9 cellular contexts compared by ENCODE assay signal in genomic region chr14:67411375-67411774, GRCh38. TPM values are rescaled to one million over a fixed set of nuclear protein-coding genes. Genes with fewer than 3 reads are reported as not detected.
DNase-seq lines count a peak whose midpoint lies in the region; ATAC-seq and TF ChIP-seq lines count a peak whose summit lies in the region.
"Had no signal": no experiment of that assay in that cellular context is flagged by ENCODE, and none has a peak within 500 bp of the region (broad histone marks: within the 10 kb centered on the region; RNA-seq: fewer than 3 reads in every experiment).

No MANE protein-coding gene starts in this region.

- no peak overlapping the region for H2BK15ac ChIP-seq in mesenchymal stem cell (ENCODE audit: low read depth, poor library complexity, severe bottlenecking)

- H2BK12ac ChIP-seq in mesenchymal stem cell (ENCODE audit: low read length in 2 of 2) = no peak overlapping the region

- H3K9ac ChIP-seq in colonic mucosa (ENCODE audit: low read depth in 2 of 2, low read length in 2 of 2) = peak overlapping the region; percentile 70 to 82
- peak overlapping the region; percentile 53 for H3K9ac ChIP-seq in mesenchymal stem cell (ENCODE audit: low read length)

- no peaks in the 10 kb centered on the region for H3K79me1 ChIP-seq in mesenchymal stem cell (replicated peaks; ENCODE audit: low read length, poor library complexity, severe bottlenecking)

- H4K8ac ChIP-seq in mesenchymal stem cell (ENCODE audit: low read length) = peak overlapping the region; percentile 19

- H3K27me3 ChIP-seq in right cardiac atrium (ENCODE audit: control insufficient read depth, insufficient read depth) (no peaks in the 10 kb centered on the region), colonic mucosa (no peaks in the 10 kb centered on the region), mesenchymal stem cell (ENCODE audit: control insufficient read depth in 1 of 2, insufficient read depth in 1 of 2, low read length in 2 of 2) (no peaks in the 10 kb centered on the region)

- peak overlapping the region; percentile 64 for H3K4me2 ChIP-seq in mesenchymal stem cell (ENCODE audit: low read length, poor library complexity, severe bottlenecking)

- H3K4me3 ChIP-seq in right cardiac atrium (ENCODE audit: low read length) (peak overlapping the region; percentile 23), colonic mucosa (peak overlapping the region; percentile 44), mesenchymal stem cell (ENCODE audit: insufficient read depth in 1 of 2, low read depth in 1 of 2, low read length in 2 of 2) (peak overlapping the region; percentile 65 to 74), urinary bladder (ENCODE audit: low read depth, low read length) (peak overlapping the region; percentile 28)

- no peaks in the 10 kb centered on the region for H3K9me3 ChIP-seq in right cardiac atrium (ENCODE audit: control insufficient read depth, low read length)
- no peaks in the 10 kb centered on the region for H3K9me3 ChIP-seq in colonic mucosa
- H3K9me3 ChIP-seq in mesenchymal stem cell (ENCODE audit: control insufficient read depth, low read length) = no peaks in the 10 kb centered on the region

- H3K27ac ChIP-seq in right cardiac atrium (ENCODE audit: low read length) = no peak overlapping the region
- H3K27ac ChIP-seq in colonic mucosa = peak overlapping the region; percentile 65
- no peak overlapping the region for H3K27ac ChIP-seq in mesenchymal stem cell (ENCODE audit: low read length, poor library complexity, severe bottlenecking)
- no peak overlapping the region for H3K27ac ChIP-seq in urinary bladder (ENCODE audit: low read depth)

- no peak overlapping the region for H3K4ac ChIP-seq in mesenchymal stem cell (ENCODE audit: low read depth in 1 of 2, low read length in 2 of 2)

- H3K14ac ChIP-seq in mesenchymal stem cell (ENCODE audit: low read length in 2 of 2) = no peak overlapping the region

- intact Hi-C loops in right cardiac atrium (cut with DNase I) = no loop called here
- intact Hi-C loops in cardiac septum (cut with DNase I) = no loop called here
- intact Hi-C loops in colonic mucosa (cut with DNase I) = no loop called here

- no peak overlapping the region for H2AFZ ChIP-seq in mesenchymal stem cell (ENCODE audit: low read depth, low read length)

- H2AK5ac ChIP-seq in mesenchymal stem cell (ENCODE audit: low read length, severe bottlenecking) = peak overlapping the region; percentile 39

- DNase-seq in right cardiac atrium = no peak
- DNase-seq in cardiac septum (ENCODE audit: low spot score) = no peak
- DNase-seq in colonic mucosa = no peak
- DNase-seq in mesenchymal stem cell = no peak
- no peak for DNase-seq in NCI-H1105 (lab: John Stamatoyannopoulos, UW)
- DNase-seq in stimulated activated CD4-positive, alpha-beta T cell treated with anti-CD3 and anti-CD28 coated beads, Interleukin-15, amount 100 ng/mL, for 24 hours = no peak

- TF ChIP-seq CTCF in colonic mucosa (IDR thresholded peaks at IDR 0.05) = no peak

- no peak overlapping the region for H4K91ac ChIP-seq in mesenchymal stem cell (ENCODE audit: low read length)

- H3K18ac ChIP-seq in mesenchymal stem cell (ENCODE audit: low read depth in 1 of 2, low read length in 2 of 2) = no peak overlapping the region

- no peak overlapping the region for H2BK120ac ChIP-seq in mesenchymal stem cell (ENCODE audit: low read depth, low read length)

- H3K23ac ChIP-seq in mesenchymal stem cell (ENCODE audit: low read length in 2 of 2) = no peak overlapping the region

- WGBS in right cardiac atrium = 42% methylated on average over 9 of the region's 9 CpGs
- 50% methylated on average over 8 of the region's 9 CpGs for WGBS in mesenchymal stem cell
- 38% methylated on average over 9 of the region's 9 CpGs for WGBS in urinary bladder

- H3K4me1 ChIP-seq in right cardiac atrium (ENCODE audit: control insufficient read depth, insufficient read depth, low read length) (no peaks in the 10 kb centered on the region), colonic mucosa (no peaks in the 10 kb centered on the region), mesenchymal stem cell (ENCODE audit: control insufficient read depth, insufficient read depth, low read depth, low read length) (peaks cover 19% of the 10 kb centered on the region), urinary bladder (ENCODE audit: insufficient read depth) (peaks cover 2% of the 10 kb centered on the region)

- ATAC-seq in right cardiac atrium (no peak), GM21515 (IDR thresholded peaks at IDR 0.05; ENCODE audit: unreplicated experiment) (no peak)

- H3K36me3 ChIP-seq in colonic mucosa (no peaks in the 10 kb centered on the region), mesenchymal stem cell (ENCODE audit: control insufficient read depth in 1 of 2, insufficient read depth in 2 of 2, low read depth in 1 of 2, low read length in 2 of 2) (no peaks in the 10 kb centered on the region), urinary bladder (ENCODE audit: insufficient read depth) (no peaks in the 10 kb centered on the region)

- no peak overlapping the region for H2BK5ac ChIP-seq in mesenchymal stem cell (ENCODE audit: low read depth, low read length, poor library complexity, severe bottlenecking)

RNA-seq across cellular contexts. Expression of gene PLEK2, which starts 0.6 kb away (rescaled TPM):
- under 1 TPM in 2 of 4 donors, not detected in 2; 0.37 to 0.82 TPM for total RNA-seq in right cardiac atrium
- polyA plus RNA-seq in right cardiac atrium = 0.34 TPM
- total RNA-seq in cardiac septum = 0.40 TPM
- total RNA-seq in colonic mucosa = 10 to 100 TPM; 71.6 to 84.0 TPM
- 1.3 TPM for polyA plus RNA-seq in mesenchymal stem cell (2013, experiment 1 of 2)
- 1.3 TPM for polyA plus RNA-seq in mesenchymal stem cell (2013, experiment 2 of 2)
- 4.0 TPM for total RNA-seq in urinary bladder
- 3.9 TPM for polyA plus RNA-seq in urinary bladder
- total RNA-seq: CD4-positive, CD25-positive, alpha-beta regulatory T cell had no signal

RNA-seq across cellular contexts. Expression of gene EIF2S1, which starts 51.2 kb away (rescaled TPM):
- 10 to 100 TPM; 71.3 to 91.3 (median 84.6) TPM for total RNA-seq in right cardiac atrium
- 57.2 TPM for polyA plus RNA-seq in right cardiac atrium
- 89.8 TPM for total RNA-seq in cardiac septum
- total RNA-seq in colonic mucosa = 100 to 1,000 TPM in 1 of 2 donors, 10 to 100 TPM in 1; 73.7 to 130 TPM
- 38.2 TPM for polyA plus RNA-seq in mesenchymal stem cell (2013, experiment 1 of 2)
- polyA plus RNA-seq in mesenchymal stem cell (2013, experiment 2 of 2) = 38.2 TPM
- 71.6 TPM for total RNA-seq in urinary bladder
- polyA plus RNA-seq in urinary bladder = 107 TPM

RNA-seq across cellular contexts. Expression of gene ATP6V1D, which starts 51.8 kb away (rescaled TPM):
- total RNA-seq in right cardiac atrium = 100 to 1,000 TPM; 110 to 131 (median 126) TPM
- polyA plus RNA-seq in right cardiac atrium = 139 TPM
- 178 TPM for total RNA-seq in cardiac septum
- total RNA-seq in colonic mucosa = 100 to 1,000 TPM in 1 of 2 donors, 10 to 100 TPM in 1; 75.8 to 106 TPM
- polyA plus RNA-seq in mesenchymal stem cell (2013, experiment 1 of 2) = 73.0 TPM
- 73.1 TPM for polyA plus RNA-seq in mesenchymal stem cell (2013, experiment 2 of 2)
- 112 TPM for total RNA-seq in urinary bladder
- polyA plus RNA-seq in urinary bladder = 52.8 TPM

Comparison
In these comparisons a context has a peak if more than half of its experiments do, and no peak if none do; other contexts are left out.
1. RNA of gene PLEK2, which starts 0.6 kb away (total RNA-seq): 71.6 to 84.0 TPM in colonic mucosa; 4.0 TPM in urinary bladder (single experiment), 0.40 TPM in cardiac septum (single experiment) and 0.37 to 0.82 TPM in right cardiac atrium; every median in the first group is over 10 times any median in the second.
2. Peak in every context shown above with its lines, with median percentiles within 50 percentile points of each other: H3K4me3 ChIP-seq.